Comparison of ENCODE assay signal across 1 cellular context in the genomic region with DNA sequence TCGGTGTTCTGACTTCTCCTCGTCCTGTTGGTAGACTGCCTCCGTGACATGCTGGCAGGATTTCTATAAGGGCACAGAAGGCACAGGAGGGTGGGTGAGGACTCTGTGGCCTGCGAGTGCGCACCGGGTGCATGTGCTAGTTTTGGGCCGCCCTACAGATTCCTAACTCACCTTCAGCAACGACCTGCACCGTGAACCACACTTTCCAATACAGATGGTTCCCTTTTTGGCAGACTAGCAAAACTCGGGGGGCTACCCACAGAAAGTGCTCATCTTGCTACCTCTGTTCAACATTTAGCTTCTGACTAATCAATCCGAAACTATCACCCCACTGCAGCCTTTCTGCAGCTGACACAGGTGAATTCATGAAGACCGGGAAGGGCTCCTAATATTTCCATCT.
TF ChIP-seq lines count a peak whose summit lies in the region.

No MANE protein-coding gene starts in this region.

TF ChIP-seq in H1, 55 proteins besides CTCF, POLR2A, EP300 and RAD21:
- TF ChIP-seq, protein P1, sequence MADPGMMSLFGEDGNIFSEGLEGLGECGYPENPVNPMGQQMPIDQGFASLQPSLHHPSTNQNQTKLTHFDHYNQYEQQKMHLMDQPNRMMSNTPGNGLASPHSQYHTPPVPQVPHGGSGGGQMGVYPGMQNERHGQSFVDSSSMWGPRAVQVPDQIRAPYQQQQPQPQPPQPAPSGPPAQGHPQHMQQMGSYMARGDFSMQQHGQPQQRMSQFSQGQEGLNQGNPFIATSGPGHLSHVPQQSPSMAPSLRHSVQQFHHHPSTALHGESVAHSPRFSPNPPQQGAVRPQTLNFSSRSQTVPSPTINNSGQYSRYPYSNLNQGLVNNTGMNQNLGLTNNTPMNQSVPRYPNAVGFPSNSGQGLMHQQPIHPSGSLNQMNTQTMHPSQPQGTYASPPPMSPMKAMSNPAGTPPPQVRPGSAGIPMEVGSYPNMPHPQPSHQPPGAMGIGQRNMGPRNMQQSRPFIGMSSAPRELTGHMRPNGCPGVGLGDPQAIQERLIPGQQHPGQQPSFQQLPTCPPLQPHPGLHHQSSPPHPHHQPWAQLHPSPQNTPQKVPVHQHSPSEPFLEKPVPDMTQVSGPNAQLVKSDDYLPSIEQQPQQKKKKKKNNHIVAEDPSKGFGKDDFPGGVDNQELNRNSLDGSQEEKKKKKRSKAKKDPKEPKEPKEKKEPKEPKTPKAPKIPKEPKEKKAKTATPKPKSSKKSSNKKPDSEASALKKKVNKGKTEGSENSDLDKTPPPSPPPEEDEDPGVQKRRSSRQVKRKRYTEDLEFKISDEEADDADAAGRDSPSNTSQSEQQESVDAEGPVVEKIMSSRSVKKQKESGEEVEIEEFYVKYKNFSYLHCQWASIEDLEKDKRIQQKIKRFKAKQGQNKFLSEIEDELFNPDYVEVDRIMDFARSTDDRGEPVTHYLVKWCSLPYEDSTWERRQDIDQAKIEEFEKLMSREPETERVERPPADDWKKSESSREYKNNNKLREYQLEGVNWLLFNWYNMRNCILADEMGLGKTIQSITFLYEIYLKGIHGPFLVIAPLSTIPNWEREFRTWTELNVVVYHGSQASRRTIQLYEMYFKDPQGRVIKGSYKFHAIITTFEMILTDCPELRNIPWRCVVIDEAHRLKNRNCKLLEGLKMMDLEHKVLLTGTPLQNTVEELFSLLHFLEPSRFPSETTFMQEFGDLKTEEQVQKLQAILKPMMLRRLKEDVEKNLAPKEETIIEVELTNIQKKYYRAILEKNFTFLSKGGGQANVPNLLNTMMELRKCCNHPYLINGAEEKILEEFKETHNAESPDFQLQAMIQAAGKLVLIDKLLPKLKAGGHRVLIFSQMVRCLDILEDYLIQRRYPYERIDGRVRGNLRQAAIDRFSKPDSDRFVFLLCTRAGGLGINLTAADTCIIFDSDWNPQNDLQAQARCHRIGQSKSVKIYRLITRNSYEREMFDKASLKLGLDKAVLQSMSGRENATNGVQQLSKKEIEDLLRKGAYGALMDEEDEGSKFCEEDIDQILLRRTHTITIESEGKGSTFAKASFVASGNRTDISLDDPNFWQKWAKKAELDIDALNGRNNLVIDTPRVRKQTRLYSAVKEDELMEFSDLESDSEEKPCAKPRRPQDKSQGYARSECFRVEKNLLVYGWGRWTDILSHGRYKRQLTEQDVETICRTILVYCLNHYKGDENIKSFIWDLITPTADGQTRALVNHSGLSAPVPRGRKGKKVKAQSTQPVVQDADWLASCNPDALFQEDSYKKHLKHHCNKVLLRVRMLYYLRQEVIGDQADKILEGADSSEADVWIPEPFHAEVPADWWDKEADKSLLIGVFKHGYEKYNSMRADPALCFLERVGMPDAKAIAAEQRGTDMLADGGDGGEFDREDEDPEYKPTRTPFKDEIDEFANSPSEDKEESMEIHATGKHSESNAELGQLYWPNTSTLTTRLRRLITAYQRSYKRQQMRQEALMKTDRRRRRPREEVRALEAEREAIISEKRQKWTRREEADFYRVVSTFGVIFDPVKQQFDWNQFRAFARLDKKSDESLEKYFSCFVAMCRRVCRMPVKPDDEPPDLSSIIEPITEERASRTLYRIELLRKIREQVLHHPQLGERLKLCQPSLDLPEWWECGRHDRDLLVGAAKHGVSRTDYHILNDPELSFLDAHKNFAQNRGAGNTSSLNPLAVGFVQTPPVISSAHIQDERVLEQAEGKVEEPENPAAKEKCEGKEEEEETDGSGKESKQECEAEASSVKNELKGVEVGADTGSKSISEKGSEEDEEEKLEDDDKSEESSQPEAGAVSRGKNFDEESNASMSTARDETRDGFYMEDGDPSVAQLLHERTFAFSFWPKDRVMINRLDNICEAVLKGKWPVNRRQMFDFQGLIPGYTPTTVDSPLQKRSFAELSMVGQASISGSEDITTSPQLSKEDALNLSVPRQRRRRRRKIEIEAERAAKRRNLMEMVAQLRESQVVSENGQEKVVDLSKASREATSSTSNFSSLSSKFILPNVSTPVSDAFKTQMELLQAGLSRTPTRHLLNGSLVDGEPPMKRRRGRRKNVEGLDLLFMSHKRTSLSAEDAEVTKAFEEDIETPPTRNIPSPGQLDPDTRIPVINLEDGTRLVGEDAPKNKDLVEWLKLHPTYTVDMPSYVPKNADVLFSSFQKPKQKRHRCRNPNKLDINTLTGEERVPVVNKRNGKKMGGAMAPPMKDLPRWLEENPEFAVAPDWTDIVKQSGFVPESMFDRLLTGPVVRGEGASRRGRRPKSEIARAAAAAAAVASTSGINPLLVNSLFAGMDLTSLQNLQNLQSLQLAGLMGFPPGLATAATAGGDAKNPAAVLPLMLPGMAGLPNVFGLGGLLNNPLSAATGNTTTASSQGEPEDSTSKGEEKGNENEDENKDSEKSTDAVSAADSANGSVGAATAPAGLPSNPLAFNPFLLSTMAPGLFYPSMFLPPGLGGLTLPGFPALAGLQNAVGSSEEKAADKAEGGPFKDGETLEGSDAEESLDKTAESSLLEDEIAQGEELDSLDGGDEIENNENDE (IDR thresholded peaks at IDR 0.05; ENCODE audit: insufficient replicate concordance, low read length) = no peak
- no peak for TF ChIP-seq CHD2 (IDR thresholded peaks at IDR 0.05; ENCODE audit: low read length)
- no peak for TF ChIP-seq ATF3 (IDR thresholded peaks at IDR 0.05; ENCODE audit: insufficient read depth, low read depth, low read length)
- no peak for TF ChIP-seq SP4 (IDR thresholded peaks at IDR 0.05; ENCODE audit: low read length)
- no peak for TF ChIP-seq SIN3A (conservative IDR thresholded peaks at IDR 0.05 in 1 of 2, IDR thresholded peaks at IDR 0.05 in 1 of 2; ENCODE audit: low read depth in 1 of 2, low read length in 2 of 2)
- no peak for TF ChIP-seq MAFK (IDR thresholded peaks at IDR 0.05; ENCODE audit: low read depth, low read length)
- TF ChIP-seq ASH2L (IDR thresholded peaks at IDR 0.05; ENCODE audit: low read length) = no peak
- TF ChIP-seq ZNF274 (IDR thresholded peaks at IDR 0.05; ENCODE audit: borderline replicate concordance, extremely low read depth, low read length) = no peak
- TF ChIP-seq POU5F1 (IDR thresholded peaks at IDR 0.05; ENCODE audit: low read depth, low read length) = no peak
- TF ChIP-seq KDM5A (IDR thresholded peaks at IDR 0.05; ENCODE audit: low read length) = no peak
